Comparison of ENCODE assay signal across 1 cellular context in genomic region chr18:51908598-51908944, GRCh38.
TF ChIP-seq lines count a peak whose summit lies in the region.

No MANE protein-coding gene starts in this region.

TF ChIP-seq in GM12878, 131 proteins besides CTCF, POLR2A, EP300 and RAD21 (continued from another document):
- TF ChIP-seq RELB (IDR thresholded peaks at IDR 0.05; ENCODE audit: low read depth) (no peak), KLF5 (IDR thresholded peaks at IDR 0.05; ENCODE audit: partially characterized antibody) (no peak), NR2C2 (IDR thresholded peaks at IDR 0.05; ENCODE audit: borderline replicate concordance, control insufficient read depth, insufficient read length, low read depth) (no peak), KAT2A (conservative IDR thresholded peaks at IDR 0.05; ENCODE audit: control insufficient read depth, low read depth, low read length) (no peak), PAX5 (IDR thresholded peaks at IDR 0.05; ENCODE audit: borderline replicate concordance, low read depth, low read length) (no peak)
